9 cellular contexts compared by ENCODE assay signal in the genomic region with DNA sequence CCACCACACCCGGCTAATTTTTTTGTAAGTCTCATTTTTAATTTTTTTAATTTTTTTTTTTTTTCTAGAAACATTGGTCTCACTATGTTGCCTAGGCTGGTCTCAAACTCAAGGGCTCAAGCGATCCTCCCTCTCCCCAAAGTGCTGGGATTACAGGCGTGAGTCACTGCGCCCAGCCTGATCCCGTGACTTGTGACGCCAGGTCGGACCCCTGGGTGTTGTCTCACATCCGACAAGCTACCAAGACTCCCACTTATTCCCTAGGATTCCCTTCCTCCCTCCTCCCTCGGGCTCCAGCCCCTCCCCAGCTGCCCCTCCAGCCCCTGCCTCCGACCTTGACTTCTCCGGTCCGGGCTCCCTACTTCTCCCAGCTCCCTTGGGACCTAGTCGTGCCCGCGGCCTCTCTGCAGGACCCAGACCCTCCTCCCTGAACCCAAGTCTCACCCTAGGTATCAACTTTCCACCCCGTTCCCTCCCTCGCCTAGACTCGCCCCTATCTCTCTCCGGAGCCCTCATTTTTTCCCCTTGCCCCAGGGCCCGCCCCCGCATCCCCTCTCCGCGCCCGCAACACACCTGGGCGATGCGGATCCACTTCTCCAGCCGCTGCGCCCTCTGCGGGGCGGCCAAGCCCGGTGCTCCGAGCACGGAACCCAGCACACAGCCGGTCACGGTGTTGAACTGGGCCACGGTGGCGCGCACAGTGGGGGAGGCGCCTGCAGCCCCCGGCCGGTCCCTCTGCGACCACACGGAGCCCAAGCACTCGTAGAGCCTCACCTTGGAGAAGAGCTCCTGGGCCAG. TPM values are rescaled to one million over a fixed set of nuclear protein-coding genes. Genes with fewer than 3 reads are reported as not detected.
DNase-seq lines count a peak whose midpoint lies in the region; ATAC-seq and TF ChIP-seq lines count a peak whose summit lies in the region.
"Had no signal": no experiment of that assay in that cellular context is flagged by ENCODE, and none has a peak within 500 bp of the region (broad histone marks: within the 10 kb centered on the region; RNA-seq: fewer than 3 reads in every experiment).

No MANE protein-coding gene starts in this region.

- H3K36me3 Mint-ChIP-seq in activated T-cell treated with anti-CD3 and anti-CD28 coated beads, Interleukin-2, amount 50 U/mL, for 24 hours (ENCODE audit: low read depth) = no peaks in the 10 kb centered on the region

- TF ChIP-seq CTCF in GM12875 (IDR thresholded peaks at IDR 0.05; ENCODE audit: borderline replicate concordance, insufficient read depth, low read depth, low read length) (peak; percentile 45; the same call in 1 of the 2 replicates), heart right ventricle (IDR thresholded peaks at IDR 0.05) (peak in 7 of 9 donors; percentile 38 to 55 (median 45))

- H3K9me3 ChIP-seq in heart right ventricle = no peaks in the 10 kb centered on the region

- intact Hi-C loops in heart right ventricle (cut with DNase I) = loop anchor here in 2 of 10 donors (10.0 kb wide), 1 partner anchor 111 kb away; the partner anchor contains the start of gene TSPAN16 (in 2 of the 2)

- H3K4me1 ChIP-seq in heart right ventricle = peaks cover 0 to 20% (median 7%) of the 10 kb centered on the region in 9 donors

- no peak overlapping the region for H3K27ac Mint-ChIP-seq in activated T-cell treated with anti-CD3 and anti-CD28 coated beads, Interleukin-2, amount 50 U/mL, for 24 hours

- peaks cover 0 to 28% (median 13%) of the 10 kb centered on the region in 7 donors for H3K27me3 ChIP-seq in heart right ventricle

- no peak overlapping the region for H3K4me3 ChIP-seq in GM12875 (ENCODE audit: low read depth, low read length)
- no peak overlapping the region for H3K4me3 ChIP-seq in heart right ventricle

- no peaks in the 10 kb centered on the region for H3K4me1 Mint-ChIP-seq in activated T-cell treated with anti-CD3 and anti-CD28 coated beads, Interleukin-2, amount 50 U/mL, for 24 hours (ENCODE audit: low read depth)

- H3K4me3 Mint-ChIP-seq in activated T-cell treated with anti-CD3 and anti-CD28 coated beads, Interleukin-2, amount 50 U/mL, for 24 hours = no peak overlapping the region

- H3K27me3 Mint-ChIP-seq in activated T-cell treated with anti-CD3 and anti-CD28 coated beads, Interleukin-2, amount 50 U/mL, for 24 hours = peaks cover 24% of the 10 kb centered on the region

- ATAC-seq in heart right ventricle = peak in 7 of 8 donors; percentile 36 to 81 (median 59)

- no peaks in the 10 kb centered on the region for H3K36me3 ChIP-seq in heart right ventricle

- no peaks in the 10 kb centered on the region for H3K9me3 Mint-ChIP-seq in activated T-cell treated with anti-CD3 and anti-CD28 coated beads, Interleukin-2, amount 50 U/mL, for 24 hours

- peak; percentile 57 for DNase-seq in activated T-cell treated with anti-CD3 and anti-CD28 coated beads, Interleukin-2, amount 50 U/mL, for 24 hours
- DNase-seq in heart right ventricle = peak in 1 of 2 donors; percentile 45
- DNase-seq in stimulated activated CD4-positive, alpha-beta T cell treated with anti-CD3 and anti-CD28 coated beads, Interleukin-4, amount 100 ng/mL, for 24 hours = peak; percentile 40
- DNase-seq in pons (ENCODE audit: low spot score) = no peak
- no peak for DNase-seq in OCI-M1 (lab: John Stamatoyannopoulos, UW)
- DNase-seq in mesenteric fat pad (ENCODE audit: low spot score) = no peak
- no peak for DNase-seq in DMS153 (lab: John Stamatoyannopoulos, UW)
- DNase-seq: NCI-H1105 had no signal

- H3K27ac ChIP-seq in heart right ventricle = no peak overlapping the region

- WGBS in heart right ventricle, 2 donors = 17 to 27% methylated on average over 44 of the region's 44 CpGs

RNA-seq across cellular contexts. Expression of gene RGL3, which starts 13.1 kb away (rescaled TPM):
- total RNA-seq in heart right ventricle (10 to 100 TPM in 2 of 10 donors, 1 to 10 TPM in 8; 1.2 to 14.4 (median 3.2) TPM), mesenteric fat pad (18.8 TPM)
- 10 to 100 TPM in 1 of 2 donors, 1 to 10 TPM in 1; 5.2 to 37.5 TPM for polyA plus RNA-seq in heart right ventricle

RNA-seq across cellular contexts. Expression of gene EPOR, which starts 21.9 kb away (rescaled TPM):
- total RNA-seq in heart right ventricle (1 to 10 TPM; 3.8 to 9.1 (median 4.7) TPM), mesenteric fat pad (9.6 TPM)
- 10 to 100 TPM in 1 of 2 donors, 1 to 10 TPM in 1; 6.2 to 14.7 TPM for polyA plus RNA-seq in heart right ventricle

RNA-seq across cellular contexts. Expression of gene ODAD3, which starts 28.9 kb away (rescaled TPM):
- total RNA-seq in heart right ventricle (under 1 TPM in 9 of 10 donors, not detected in 1; 0.17 to 0.64 (median 0.34) TPM), mesenteric fat pad (0.35 TPM)
- polyA plus RNA-seq in heart right ventricle = 1 to 10 TPM in 1 of 2 donors, under 1 TPM in 1; 0.83 to 2.2 TPM

RNA-seq across cellular contexts. Expression of gene PRKCSH, which starts 29.4 kb away (rescaled TPM):
- 100 to 1,000 TPM; 106 to 177 (median 123) TPM for total RNA-seq in heart right ventricle
- polyA plus RNA-seq in heart right ventricle = 10 to 100 TPM; 84.3 to 96.9 TPM
- 199 TPM for total RNA-seq in mesenteric fat pad

RNA-seq across cellular contexts. Expression of gene SWSAP1, which starts 31.6 kb away (rescaled TPM):
- total RNA-seq in heart right ventricle (1 to 10 TPM in 8 of 10 donors, under 1 TPM in 2; 0.53 to 2.1 (median 1.6) TPM), mesenteric fat pad (1.2 TPM)
- 1 to 10 TPM; 2.1 to 3.1 TPM for polyA plus RNA-seq in heart right ventricle

Comparison
In these comparisons a context has a peak if more than half of its experiments do, and no peak if none do; other contexts are left out.
1. DNase-seq: peak in activated T-cell treated with anti-CD3 and anti-CD28 coated beads, Interleukin-2, amount 50 U/mL, for 24 hours (single experiment) and stimulated activated CD4-positive, alpha-beta T cell treated with anti-CD3 and anti-CD28 coated beads, Interleukin-4, amount 100 ng/mL, for 24 hours (single experiment); none in pons (single experiment), OCI-M1 (single experiment), mesenteric fat pad (single experiment) and DMS153 (single experiment).